Comparison of ENCODE assay signal across 1 cellular context in the genomic region with DNA sequence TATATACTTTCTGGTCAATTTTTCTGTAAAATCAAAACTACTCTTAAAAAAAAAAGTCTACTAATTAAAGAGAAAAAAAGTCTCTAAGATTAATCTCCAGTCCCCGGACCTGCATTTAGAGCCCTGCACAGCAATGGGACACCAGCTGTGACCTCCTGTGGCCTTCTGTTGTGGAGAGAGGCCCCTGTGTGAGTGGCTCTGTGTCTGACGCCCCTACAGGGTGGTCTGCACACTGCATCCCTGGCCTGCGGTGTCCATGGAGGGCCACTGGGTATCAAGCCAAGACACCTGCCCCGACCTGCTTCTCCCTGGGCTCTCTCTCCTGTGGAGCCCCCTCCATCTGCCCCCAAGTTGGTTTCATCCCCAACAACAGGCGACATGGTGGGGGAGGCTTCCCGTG.
TF ChIP-seq lines count a peak whose summit lies in the region.

No MANE protein-coding gene starts in this region.

TF ChIP-seq in GM23338, 12 proteins besides CTCF, POLR2A, EP300 and RAD21:
- TF ChIP-seq ZNF462 (CRISPR knock-in tag; IDR thresholded peaks at IDR 0.05) (no peak), CREB1 (CRISPR knock-in tag; IDR thresholded peaks at IDR 0.05; ENCODE audit: low read depth) (no peak), NANOG (IDR thresholded peaks at IDR 0.05; ENCODE audit: borderline replicate concordance) (no peak), POLR2AphosphoS5 (IDR thresholded peaks at IDR 0.05; ENCODE audit: low read depth) (no peak), ETS1 (IDR thresholded peaks at IDR 0.05) (no peak), EZH2phosphoT487 (IDR thresholded peaks at IDR 0.05; ENCODE audit: unreplicated experiment) (no peak), ZNF114 (CRISPR knock-in tag; IDR thresholded peaks at IDR 0.05) (no peak), EZH2 (IDR thresholded peaks at IDR 0.05; ENCODE audit: low read depth, unreplicated experiment) (no peak), STAT1 (IDR thresholded peaks at IDR 0.05; ENCODE audit: unreplicated experiment) (no peak), ZNF331 (CRISPR knock-in tag; IDR thresholded peaks at IDR 0.05; ENCODE audit: low read depth) (no peak), JUNB (IDR thresholded peaks at IDR 0.05; ENCODE audit: unreplicated experiment) (no peak)
- TF ChIP-seq, protein P1, sequence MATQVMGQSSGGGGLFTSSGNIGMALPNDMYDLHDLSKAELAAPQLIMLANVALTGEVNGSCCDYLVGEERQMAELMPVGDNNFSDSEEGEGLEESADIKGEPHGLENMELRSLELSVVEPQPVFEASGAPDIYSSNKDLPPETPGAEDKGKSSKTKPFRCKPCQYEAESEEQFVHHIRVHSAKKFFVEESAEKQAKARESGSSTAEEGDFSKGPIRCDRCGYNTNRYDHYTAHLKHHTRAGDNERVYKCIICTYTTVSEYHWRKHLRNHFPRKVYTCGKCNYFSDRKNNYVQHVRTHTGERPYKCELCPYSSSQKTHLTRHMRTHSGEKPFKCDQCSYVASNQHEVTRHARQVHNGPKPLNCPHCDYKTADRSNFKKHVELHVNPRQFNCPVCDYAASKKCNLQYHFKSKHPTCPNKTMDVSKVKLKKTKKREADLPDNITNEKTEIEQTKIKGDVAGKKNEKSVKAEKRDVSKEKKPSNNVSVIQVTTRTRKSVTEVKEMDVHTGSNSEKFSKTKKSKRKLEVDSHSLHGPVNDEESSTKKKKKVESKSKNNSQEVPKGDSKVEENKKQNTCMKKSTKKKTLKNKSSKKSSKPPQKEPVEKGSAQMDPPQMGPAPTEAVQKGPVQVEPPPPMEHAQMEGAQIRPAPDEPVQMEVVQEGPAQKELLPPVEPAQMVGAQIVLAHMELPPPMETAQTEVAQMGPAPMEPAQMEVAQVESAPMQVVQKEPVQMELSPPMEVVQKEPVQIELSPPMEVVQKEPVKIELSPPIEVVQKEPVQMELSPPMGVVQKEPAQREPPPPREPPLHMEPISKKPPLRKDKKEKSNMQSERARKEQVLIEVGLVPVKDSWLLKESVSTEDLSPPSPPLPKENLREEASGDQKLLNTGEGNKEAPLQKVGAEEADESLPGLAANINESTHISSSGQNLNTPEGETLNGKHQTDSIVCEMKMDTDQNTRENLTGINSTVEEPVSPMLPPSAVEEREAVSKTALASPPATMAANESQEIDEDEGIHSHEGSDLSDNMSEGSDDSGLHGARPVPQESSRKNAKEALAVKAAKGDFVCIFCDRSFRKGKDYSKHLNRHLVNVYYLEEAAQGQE (IDR thresholded peaks at IDR 0.05; ENCODE audit: unreplicated experiment): no peak
